In genomic region chr7:38889079-38889478, GRCh38 we compare ENCODE assay signal across 9 cellular contexts.
"Had no signal": no experiment of that assay in that cellular context is flagged by ENCODE, and none has a peak within 500 bp of the region (broad histone marks: within the 10 kb centered on the region; RNA-seq: fewer than 3 reads in every experiment).

No MANE protein-coding gene starts in this region.

- DNase-seq: IMR-90, KBM-7, KG1 had no signal

- H3K27ac ChIP-seq: HL-60, KMS-11 had no signal

- H3K4me3 ChIP-seq: K562 had no signal

- FAIRE-seq: HepG2, HTR-8/SVneo, K562 had no signal

- H3K27me3 Mint-ChIP-seq: IgD-negative memory B cell had no signal

- H3K4me2 ChIP-seq: KMS-11 had no signal

- ATAC-seq: HepG2, K562 had no signal

- H3K9ac ChIP-seq: KMS-11 had no signal
